Comparison of ENCODE assay signal across 17 cellular contexts in the genomic region with DNA sequence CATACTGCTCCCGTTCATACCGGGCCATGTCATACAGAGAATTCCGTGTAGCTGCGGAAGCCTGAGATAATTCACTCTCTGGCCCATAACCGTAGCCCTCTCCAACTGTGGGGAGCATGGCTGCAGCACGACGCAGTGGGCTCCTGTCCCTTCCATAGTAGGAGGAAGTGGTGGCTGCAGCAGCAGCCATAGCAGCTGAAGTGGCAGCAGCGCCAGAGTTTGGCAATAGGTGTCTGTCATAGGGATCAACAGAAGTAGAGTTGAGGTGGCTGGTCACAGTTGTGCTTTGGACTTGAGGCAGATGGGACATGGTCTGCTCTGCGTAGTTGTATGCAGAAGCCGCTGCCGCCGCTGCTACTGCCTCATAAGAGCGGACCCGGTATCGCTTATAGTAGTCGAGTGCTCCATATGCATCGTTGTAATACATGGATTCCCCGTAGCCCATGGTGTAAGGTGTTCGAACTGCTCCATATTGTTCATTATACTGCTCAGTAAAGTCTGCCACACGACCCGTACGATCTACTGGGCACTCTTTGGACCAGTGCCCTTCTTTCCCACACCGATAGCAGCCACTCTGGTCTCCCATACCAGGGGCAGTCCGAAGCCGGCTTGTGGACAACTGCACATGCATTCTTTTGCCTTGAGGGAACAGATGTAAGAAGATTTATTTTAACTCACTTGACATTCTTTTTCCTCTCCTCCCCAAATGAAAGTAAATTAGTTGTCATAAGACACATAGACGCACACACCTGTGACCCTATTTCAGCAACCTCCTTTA. TPM values are rescaled to one million over a fixed set of nuclear protein-coding genes. Genes with fewer than 3 reads are reported as not detected.
DNase-seq lines count a peak whose midpoint lies in the region; ATAC-seq and TF ChIP-seq lines count a peak whose summit lies in the region.
"Had no signal": no experiment of that assay in that cellular context is flagged by ENCODE, and none has a peak within 500 bp of the region (broad histone marks: within the 10 kb centered on the region; RNA-seq: fewer than 3 reads in every experiment).

No MANE protein-coding gene starts in this region.

- no peak overlapping the region for H3K4me3 ChIP-seq in sigmoid colon
- H3K4me3 ChIP-seq: pancreas, skin epidermis had no signal

- no peak for DNase-seq in activated CD8-positive, alpha-beta T cell treated with anti-CD3 and anti-CD28 coated beads, Interleukin-2, amount 10 ng/mL, durations not matched to agents 7 days and 5 days
- DNase-seq in activated CD8-positive, alpha-beta T cell treated with anti-CD3 and anti-CD28 coated beads for 36 hours = no peak
- peak; percentile 71 for DNase-seq in MV-4-11 (lab: John Stamatoyannopoulos, UW)
- no peak for DNase-seq in progenitor cell of endocrine pancreas (ENCODE audit: low spot score, unreplicated experiment)
- no peak for DNase-seq in activated CD8-positive, alpha-beta memory T cell treated with anti-CD3 and anti-CD28 coated beads, Interleukin-2, amount 50 U/mL, for 48 hours
- no peak for DNase-seq in sigmoid colon
- DNase-seq: activated naive CD4-positive, alpha-beta T cell; brain microvascular endothelial cell; CD8-positive, alpha-beta T cell; effector CD4-positive, alpha-beta T cell; EL; pancreas had no signal

- peaks cover 53% of the 10 kb centered on the region for H3K36me3 Mint-ChIP-seq in activated CD8-positive, alpha-beta T cell treated with anti-CD3 and anti-CD28 coated beads, Interleukin-2, amount 10 ng/mL, durations not matched to agents 7 days and 5 days (ENCODE audit: low read depth)
- peaks cover 33% of the 10 kb centered on the region for H3K36me3 Mint-ChIP-seq in activated CD8-positive, alpha-beta T cell treated with anti-CD3 and anti-CD28 coated beads for 36 hours (ENCODE audit: low read depth)
- H3K36me3 Mint-ChIP-seq in progenitor cell of endocrine pancreas (ENCODE audit: insufficient read depth) = peaks cover 12% of the 10 kb centered on the region

- peaks cover 0 to 28% (median 16%) of the 10 kb centered on the region in 4 donors for H3K4me1 ChIP-seq in sigmoid colon
- H3K4me1 ChIP-seq: pancreas had no signal

- no peak for TF ChIP-seq EP300 in sigmoid colon (IDR thresholded peaks at IDR 0.05)

- H3K9me3 ChIP-seq in sigmoid colon = no peaks in the 10 kb centered on the region
- H3K9me3 ChIP-seq: pancreas had no signal

- ATAC-seq in activated CD8-positive, alpha-beta T cell treated with anti-CD3 and anti-CD28 coated beads, Interleukin-2, amount 10 ng/mL, durations not matched to agents 7 days and 5 days = no peak
- ATAC-seq in activated CD8-positive, alpha-beta T cell treated with anti-CD3 and anti-CD28 coated beads for 36 hours = no peak
- ATAC-seq in esophagus mucosa (peak; percentile 34), HG02798 (IDR thresholded peaks at IDR 0.05; ENCODE audit: poor library complexity, unreplicated experiment) (no peak)
- ATAC-seq: activated CD4-positive, CD25-positive, alpha-beta regulatory T cell treated with anti-CD3 and anti-CD28 coated beads, Interleukin-2, amount 50 U/mL, for 24 hours; CD8-positive, alpha-beta T cell had no signal

- H3K27ac ChIP-seq in sigmoid colon = no peak overlapping the region
- H3K27ac ChIP-seq: brain microvascular endothelial cell, pancreas had no signal

- no peaks in the 10 kb centered on the region for H3K27me3 Mint-ChIP-seq in activated CD8-positive, alpha-beta T cell treated with anti-CD3 and anti-CD28 coated beads, Interleukin-2, amount 10 ng/mL, durations not matched to agents 7 days and 5 days (ENCODE audit: low read depth)
- no peaks in the 10 kb centered on the region for H3K27me3 Mint-ChIP-seq in activated CD8-positive, alpha-beta T cell treated with anti-CD3 and anti-CD28 coated beads for 36 hours
- no peaks in the 10 kb centered on the region for H3K27me3 Mint-ChIP-seq in progenitor cell of endocrine pancreas
- H3K27me3 Mint-ChIP-seq: type B pancreatic cell had no signal

- 93 to 94% methylated on average over 26 of the region's 26 CpGs for WGBS in sigmoid colon, 2 donors

- CTCF ChIA-PET in activated CD8-positive, alpha-beta T cell treated with anti-CD3 and anti-CD28 coated beads, Interleukin-2, amount 10 ng/mL, durations not matched to agents 7 days and 5 days (lab: Charles Lee) = no interaction called here
- CTCF ChIA-PET in activated CD8-positive, alpha-beta T cell treated with anti-CD3 and anti-CD28 coated beads for 36 hours (lab: Charles Lee) = interaction anchor here (2.1 kb wide), 1 partner anchor 9 kb away, joined by 8 read pairs; the partner anchor contains the start of gene RBM4B

- POLR2A ChIA-PET in activated CD8-positive, alpha-beta T cell treated with anti-CD3 and anti-CD28 coated beads, Interleukin-2, amount 10 ng/mL, durations not matched to agents 7 days and 5 days (lab: Charles Lee) = no interaction called here
- POLR2A ChIA-PET in activated CD8-positive, alpha-beta T cell treated with anti-CD3 and anti-CD28 coated beads for 36 hours (lab: Charles Lee) = interaction anchor here (0.9 to 1.6 kb wide), 5 partner anchors 8 to 113 kb away, joined by 3 to 6 read pairs (median 3); partner anchors contain the start of gene RBM4B

- no peak overlapping the region for H3K4me3 Mint-ChIP-seq in activated CD8-positive, alpha-beta T cell treated with anti-CD3 and anti-CD28 coated beads, Interleukin-2, amount 10 ng/mL, durations not matched to agents 7 days and 5 days
- H3K4me3 Mint-ChIP-seq in activated CD8-positive, alpha-beta T cell treated with anti-CD3 and anti-CD28 coated beads for 36 hours = no peak overlapping the region
- no peak overlapping the region for H3K4me3 Mint-ChIP-seq in progenitor cell of endocrine pancreas (ENCODE audit: low read depth)
- H3K4me3 Mint-ChIP-seq: CD8-positive, alpha-beta T cell; type B pancreatic cell had no signal

- intact Hi-C loops in activated CD8-positive, alpha-beta T cell treated with anti-CD3 and anti-CD28 coated beads for 36 hours (cut with micrococcal nuclease) = no loop called here
- intact Hi-C loops in sigmoid colon (cut with DNase I) = no loop called here

- TF ChIP-seq POLR2A in sigmoid colon (IDR thresholded peaks at IDR 0.05) = no peak

- no peak for TF ChIP-seq CTCF in activated CD8-positive, alpha-beta T cell treated with anti-CD3 and anti-CD28 coated beads for 36 hours (IDR thresholded peaks at IDR 0.05)
- TF ChIP-seq CTCF in progenitor cell of endocrine pancreas (IDR thresholded peaks at IDR 0.05; ENCODE audit: unreplicated experiment) (no peak), sigmoid colon (IDR thresholded peaks at IDR 0.05) (no peak)

- no peaks in the 10 kb centered on the region for H3K9me3 Mint-ChIP-seq in activated CD8-positive, alpha-beta T cell treated with anti-CD3 and anti-CD28 coated beads, Interleukin-2, amount 10 ng/mL, durations not matched to agents 7 days and 5 days (ENCODE audit: insufficient read depth)
- H3K9me3 Mint-ChIP-seq in activated CD8-positive, alpha-beta T cell treated with anti-CD3 and anti-CD28 coated beads for 36 hours = no peaks in the 10 kb centered on the region
- no peaks in the 10 kb centered on the region for H3K9me3 Mint-ChIP-seq in progenitor cell of endocrine pancreas (ENCODE audit: low read depth)
- H3K9me3 Mint-ChIP-seq: CD8-positive, alpha-beta T cell; type B pancreatic cell had no signal

- H3K27me3 ChIP-seq in sigmoid colon = no peaks in the 10 kb centered on the region
- H3K27me3 ChIP-seq: brain microvascular endothelial cell, pancreas had no signal

- peaks cover 15% of the 10 kb centered on the region for H3K4me1 Mint-ChIP-seq in activated CD8-positive, alpha-beta T cell treated with anti-CD3 and anti-CD28 coated beads, Interleukin-2, amount 10 ng/mL, durations not matched to agents 7 days and 5 days (ENCODE audit: low read depth)
- H3K4me1 Mint-ChIP-seq in activated CD8-positive, alpha-beta T cell treated with anti-CD3 and anti-CD28 coated beads for 36 hours (ENCODE audit: low read depth) = peaks cover 24% of the 10 kb centered on the region
- H3K4me1 Mint-ChIP-seq in progenitor cell of endocrine pancreas (ENCODE audit: low read depth) = peaks cover 7% of the 10 kb centered on the region

- peaks cover 0 to 52% (median 20%) of the 10 kb centered on the region in 4 donors for H3K36me3 ChIP-seq in sigmoid colon

- peak overlapping the region; percentile 46 for H3K27ac Mint-ChIP-seq in activated CD8-positive, alpha-beta T cell treated with anti-CD3 and anti-CD28 coated beads, Interleukin-2, amount 10 ng/mL, durations not matched to agents 7 days and 5 days
- no peak overlapping the region for H3K27ac Mint-ChIP-seq in activated CD8-positive, alpha-beta T cell treated with anti-CD3 and anti-CD28 coated beads for 36 hours
- peak overlapping the region; percentile 1 for H3K27ac Mint-ChIP-seq in progenitor cell of endocrine pancreas
- H3K27ac Mint-ChIP-seq: type B pancreatic cell had no signal

RNA-seq across cellular contexts. Expression of gene RBM4B, which starts 8.8 kb away (rescaled TPM):
- 10 to 100 TPM; 18.7 to 21.5 TPM for total RNA-seq in activated CD8-positive, alpha-beta T cell treated with anti-CD3 and anti-CD28 coated beads, Interleukin-2, amount 10 ng/mL, durations not matched to agents 7 days and 5 days
- 10 to 100 TPM; 10.7 to 13.1 TPM for total RNA-seq in activated CD8-positive, alpha-beta T cell treated with anti-CD3 and anti-CD28 coated beads for 36 hours
- total RNA-seq in esophagus mucosa (10.2 TPM), progenitor cell of endocrine pancreas (71.0 and 71.7 TPM in 2 replicates), sigmoid colon (10 to 100 TPM; 14.0 to 30.7 (median 16.6) TPM)
- 10 to 100 TPM in 2 of 3 donors, 1 to 10 TPM in 1; 6.6 to 12.8 (median 10.4) TPM for polyA plus RNA-seq in sigmoid colon

RNA-seq across cellular contexts. Expression of gene RBM4, which starts 30.3 kb away (rescaled TPM):
- 100 to 1,000 TPM; 118 to 121 TPM for total RNA-seq in activated CD8-positive, alpha-beta T cell treated with anti-CD3 and anti-CD28 coated beads, Interleukin-2, amount 10 ng/mL, durations not matched to agents 7 days and 5 days
- total RNA-seq in activated CD8-positive, alpha-beta T cell treated with anti-CD3 and anti-CD28 coated beads for 36 hours = 100 to 1,000 TPM; 108 to 114 TPM
- 84.7 TPM for total RNA-seq in esophagus mucosa
- total RNA-seq in progenitor cell of endocrine pancreas = 239 and 258 TPM in 2 replicates
- 100 to 1,000 TPM in 1 of 4 donors, 10 to 100 TPM in 3; 76.5 to 101 (median 86.2) TPM for total RNA-seq in sigmoid colon
- 100 to 1,000 TPM in 1 of 3 donors, 10 to 100 TPM in 2; 75.4 to 103 (median 98.8) TPM for polyA plus RNA-seq in sigmoid colon

RNA-seq across cellular contexts. Expression of gene RBM14, which starts 52.4 kb away (rescaled TPM):
- total RNA-seq in activated CD8-positive, alpha-beta T cell treated with anti-CD3 and anti-CD28 coated beads, Interleukin-2, amount 10 ng/mL, durations not matched to agents 7 days and 5 days = 100 to 1,000 TPM; 168 to 182 TPM
- total RNA-seq in activated CD8-positive, alpha-beta T cell treated with anti-CD3 and anti-CD28 coated beads for 36 hours = 100 to 1,000 TPM; 153 to 159 TPM
- 36.8 TPM for total RNA-seq in esophagus mucosa
- 119 and 124 TPM in 2 replicates for total RNA-seq in progenitor cell of endocrine pancreas
- 10 to 100 TPM; 23.7 to 51.8 (median 42.9) TPM for total RNA-seq in sigmoid colon
- polyA plus RNA-seq in sigmoid colon = 10 to 100 TPM; 10.8 to 54.0 (median 15.7) TPM
